ENCODE assay signal across 31 cellular contexts in genomic region chr3:85337895-85338294, GRCh38.
"Had no signal": no experiment of that assay in that cellular context is flagged by ENCODE, and none has a peak within 500 bp of the region (broad histone marks: within the 10 kb centered on the region; RNA-seq: fewer than 3 reads in every experiment).

No MANE protein-coding gene starts in this region.

- H3K36me3 ChIP-seq: adrenal gland, brain microvascular endothelial cell, breast epithelium had no signal

- H3K4me1 ChIP-seq: adrenal gland, body of pancreas, breast epithelium had no signal

- ATAC-seq: activated CD8-positive, alpha-beta T cell treated with anti-CD3 and anti-CD28 coated beads for 36 hours; activated naive CD4-positive, alpha-beta T cell treated with anti-CD3 and anti-CD28 coated beads, Interleukin-2, amount 50 U/mL, for 72 hours; activated T-cell treated with anti-CD3 and anti-CD28 coated beads, Interleukin-2, amount 50 U/mL, for 4 hours; activated T-cell treated with anti-CD3 and anti-CD28 coated beads, Interleukin-2, amount 50 U/mL, for 72 hours; activated T-helper 17 cell treated with anti-CD3 and anti-CD28 coated beads, Interleukin-2, amount 50 U/mL, for 72 hours; body of pancreas had no signal

- H3K27ac ChIP-seq: adrenal gland, body of pancreas, brain microvascular endothelial cell, breast epithelium, VCaP had no signal

- H3K4me3 ChIP-seq: adrenal gland, body of pancreas, breast epithelium had no signal

- H3K9me3 ChIP-seq: adrenal gland, body of pancreas, breast epithelium had no signal

- H3K27me3 ChIP-seq: adrenal gland, body of pancreas, brain microvascular endothelial cell, breast epithelium had no signal

- DNase-seq: activated B cell treated with CpG ODN at 0.5 μM for 24 hours; activated CD4-positive, alpha-beta memory T cell treated with anti-CD3 and anti-CD28 coated beads for 36 hours; activated CD4-positive, alpha-beta T cell treated with anti-CD3 and anti-CD28 coated beads for 4 hours; activated CD4-positive, alpha-beta T cell treated with anti-CD3 and anti-CD28 coated beads, Interleukin-2, amount 10 ng/mL, durations not matched to agents 24 days and 14 days; activated CD4-positive, alpha-beta T cell treated with anti-CD3 and anti-CD28 coated beads, Interleukin-2, amount 50 U/mL, for 1 hour; activated CD4-positive, alpha-beta T cell treated with anti-CD3 and anti-CD28 coated beads, Interleukin-2, amount 50 U/mL, for 4 hours; activated CD4-positive, CD25-positive, alpha-beta regulatory T cell treated with anti-CD3 and anti-CD28 coated beads, Interleukin-2, amount 50 U/mL, for 72 hours; activated CD8-positive, alpha-beta memory T cell treated with anti-CD3 and anti-CD28 coated beads, Interleukin-2, amount 50 U/mL, for 4 hours; activated CD8-positive, alpha-beta T cell treated with anti-CD3 and anti-CD28 coated beads for 36 hours; activated effector memory CD4-positive, alpha-beta T cell treated with anti-CD3 and anti-CD28 coated beads, Interleukin-2, amount 50 U/mL, for 16 hours; activated gamma-delta T cell treated with Interleukin-2 at 50 U/mL for 16 hours; activated naive CD4-positive, alpha-beta T cell; activated naive CD4-positive, alpha-beta T cell treated with anti-CD3 and anti-CD28 coated beads for 36 hours; activated naive CD4-positive, alpha-beta T cell treated with anti-CD3 and anti-CD28 coated beads, Interleukin-2, amount 50 U/mL, for 16 hours; activated naive CD8-positive, alpha-beta T cell treated with anti-CD3 and anti-CD28 coated beads for 36 hours; activated T-cell treated with anti-CD3 and anti-CD28 coated beads for 4 hours; activated T-cell treated with anti-CD3 and anti-CD28 coated beads, Interleukin-2, amount 50 U/mL, for 1 hour; activated T-cell treated with anti-CD3 and anti-CD28 coated beads, Interleukin-2, amount 50 U/mL, for 4 hours; activated T-cell treated with anti-CD3 and anti-CD28 coated beads, Interleukin-2, amount 50 U/mL, for 72 hours; adrenal gland; amniotic stem cell; aorta; body of pancreas; brain microvascular endothelial cell; central memory CD4-positive, alpha-beta T cell; T-helper 2 cell; T-helper 9 cell had no signal
